ENCODE assay signal across 8 cellular contexts in the genomic region with DNA sequence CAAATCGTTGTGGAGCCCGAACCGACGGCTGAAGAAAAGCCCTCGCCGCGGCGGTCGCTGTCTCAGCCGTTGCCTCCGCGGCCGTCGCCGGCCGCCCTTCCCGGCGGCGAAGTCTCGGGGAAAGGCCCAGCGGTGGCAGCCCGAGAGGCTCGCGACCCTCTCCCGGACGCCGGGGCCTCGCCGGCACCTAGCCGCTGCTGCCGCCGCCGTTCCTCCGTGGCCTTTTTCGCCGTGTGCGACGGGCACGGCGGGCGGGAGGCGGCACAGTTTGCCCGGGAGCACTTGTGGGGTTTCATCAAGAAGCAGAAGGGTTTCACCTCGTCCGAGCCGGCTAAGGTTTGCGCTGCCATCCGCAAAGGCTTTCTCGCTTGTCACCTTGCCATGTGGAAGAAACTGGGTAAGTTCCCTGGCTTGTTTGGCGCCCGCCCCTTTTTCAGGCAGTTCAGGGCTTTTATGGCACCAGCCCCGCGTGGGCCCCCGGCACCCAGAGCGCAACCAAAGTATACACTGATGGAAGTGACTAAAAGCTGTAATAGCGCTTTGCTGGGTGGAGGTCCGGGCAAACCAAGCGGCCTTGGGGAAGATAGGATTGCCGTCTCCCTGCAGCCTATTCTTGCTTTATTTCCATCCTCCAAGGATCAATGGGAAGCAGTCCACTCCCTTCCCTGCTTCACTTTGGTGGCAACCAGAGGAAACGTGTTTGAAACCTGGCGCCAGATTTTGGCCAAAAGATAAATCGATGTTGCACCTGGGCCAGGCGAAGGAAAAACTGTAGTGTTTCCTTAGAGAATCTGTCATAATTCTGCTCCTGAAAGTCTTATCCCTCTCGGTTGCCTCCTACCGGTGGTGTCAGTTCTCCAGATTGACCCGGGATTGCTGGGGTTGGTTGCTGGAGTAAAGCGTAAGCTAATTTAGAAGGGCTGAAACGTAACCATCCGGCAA. TPM values are rescaled to one million over a fixed set of nuclear protein-coding genes. Genes with fewer than 3 reads are reported as not detected.
DNase-seq lines count a peak whose midpoint lies in the region; ATAC-seq and TF ChIP-seq lines count a peak whose summit lies in the region.

No MANE protein-coding gene starts in this region.

- DNase-seq in NCI-H446 (lab: John Stamatoyannopoulos, UW) (peak; percentile 73 to 77), colonic mucosa (peak; percentile 93), left kidney (ENCODE audit: low read depth, low spot score) (peak; percentile 93)
- DNase-seq in activated CD4-positive, alpha-beta T cell treated with anti-CD3 and anti-CD28 coated beads for 4 hours, result peak; percentile 49 to 59
- DNase-seq in stimulated activated CD4-positive, alpha-beta T cell treated with anti-CD3 and anti-CD28 coated beads, Interleukin-2, amount 100 ng/mL, for 24 hours, result peak; percentile 69 to 70

- peak; percentile 68 for TF ChIP-seq CTCF in colonic mucosa (IDR thresholded peaks at IDR 0.05)

- peak overlapping the region; percentile 83 to 95 for H3K9ac ChIP-seq in colonic mucosa (ENCODE audit: low read depth in 2 of 2, low read length in 2 of 2)

- H3K79me2 ChIP-seq in ACC112 (ENCODE audit: control insufficient read depth, insufficient read depth, low read length, unreplicated experiment), result peaks cover 52% of the 10 kb centered on the region

- ATAC-seq in GM18861 (IDR thresholded peaks at IDR 0.05; ENCODE audit: unreplicated experiment) (peak; percentile 8), HG03159 (IDR thresholded peaks at IDR 0.05; ENCODE audit: unreplicated experiment) (peak; percentile 20)

- H3K36me3 ChIP-seq in ACC112 (ENCODE audit: insufficient read depth, low read length) (no peaks in the 10 kb centered on the region), colonic mucosa (no peaks in the 10 kb centered on the region)

- H3K4me1 ChIP-seq in ACC112 (ENCODE audit: control insufficient read depth, insufficient read depth, low read length, unreplicated experiment), result peaks cover 25% of the 10 kb centered on the region
- no peaks in the 10 kb centered on the region for H3K4me1 ChIP-seq in colonic mucosa

- H2AFZ ChIP-seq in ACC112 (ENCODE audit: low read length, unreplicated experiment), result peak overlapping the region; percentile 93

- intact Hi-C loops in colonic mucosa (cut with DNase I), result no loop called here

- no peaks in the 10 kb centered on the region for H3K9me3 ChIP-seq in colonic mucosa

- H3K27ac ChIP-seq in ACC112 (ENCODE audit: low read depth, low read length) (peak overlapping the region; percentile 64), colonic mucosa (peak overlapping the region; percentile 97)

- H3K4me3 ChIP-seq in ACC112 (ENCODE audit: low read depth, low read length), result peak overlapping the region; percentile 86
- H3K4me3 ChIP-seq in colonic mucosa, result peak overlapping the region; percentile 94

- H3K27me3 ChIP-seq in ACC112 (ENCODE audit: insufficient read depth, low read length) (no peaks in the 10 kb centered on the region), colonic mucosa (no peaks in the 10 kb centered on the region)

RNA-seq across cellular contexts. Expression of a gene that starts 0.8 kb away (rescaled TPM):
- 10 to 100 TPM; 21.2 to 22.8 TPM for total RNA-seq in colonic mucosa

Comparison
In these comparisons a context has a peak if more than half of its experiments do, and no peak if none do; other contexts are left out.
1. Peak in every context shown above with its lines: DNase-seq, ATAC-seq, H3K4me3 ChIP-seq and H3K27ac ChIP-seq.